ENCODE assay signal across 10 cellular contexts in the genomic region with DNA sequence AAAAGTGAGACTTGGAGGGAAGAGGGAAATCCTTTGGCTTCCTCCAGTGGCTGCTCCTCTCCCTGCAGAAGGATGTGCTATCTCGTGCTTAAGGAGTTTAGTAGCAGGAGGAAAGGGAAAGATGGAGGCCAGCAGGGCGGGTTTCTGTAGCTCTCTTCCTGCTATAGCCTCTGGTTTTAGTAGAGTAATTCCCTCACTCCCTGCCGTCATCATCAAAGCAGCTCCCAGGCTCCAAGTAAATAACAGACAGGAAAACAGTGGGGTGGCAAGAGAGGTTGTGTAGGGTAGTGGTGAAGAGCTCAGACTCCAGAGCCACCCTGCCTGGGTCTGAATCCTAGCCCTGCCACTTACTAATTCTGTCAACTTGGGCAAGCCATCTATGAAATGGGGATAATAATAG.
"Had no signal": no experiment of that assay in that cellular context is flagged by ENCODE, and none has a peak within 500 bp of the region (broad histone marks: within the 10 kb centered on the region; RNA-seq: fewer than 3 reads in every experiment).

No MANE protein-coding gene starts in this region.

- H3K27me3 Mint-ChIP-seq: IgD-negative memory B cell had no signal

- H3K4me1 Mint-ChIP-seq: IgD-negative memory B cell had no signal

- H3K4me3 ChIP-seq: GM23248 had no signal

- H3K4me3 Mint-ChIP-seq: H9, HFFc6, IgD-negative memory B cell had no signal

- FAIRE-seq: H1, H54, HepG2 had no signal

- DNase-seq: GM23248, H9, HCEC 1CT, HFFc6, KBM-7 had no signal

- H3K27ac Mint-ChIP-seq: H9, HFFc6, IgD-negative memory B cell had no signal

- H3K9ac ChIP-seq: GM23248 had no signal

- H3K9me3 Mint-ChIP-seq: HFFc6, IgD-negative memory B cell had no signal

- ATAC-seq: HepG2 had no signal

- H2AFZ ChIP-seq: GM23248 had no signal

- H3K27ac ChIP-seq: GM23248, HL-60 had no signal
